Comparison of ENCODE assay signal across 22 cellular contexts in genomic region chr4:135319685-135320084, GRCh38.
DNase-seq lines count a peak whose midpoint lies in the region; ATAC-seq, FAIRE-seq and TF ChIP-seq lines count a peak whose summit lies in the region.
"Had no signal": no experiment of that assay in that cellular context is flagged by ENCODE, and none has a peak within 500 bp of the region (broad histone marks: within the 10 kb centered on the region; RNA-seq: fewer than 3 reads in every experiment).

No MANE protein-coding gene starts in this region.

- no peak overlapping the region for H3K18ac ChIP-seq in mesendoderm (ENCODE audit: low read length)

- H3K27me3 ChIP-seq in GM23338 (ENCODE audit: insufficient read depth): no peaks in the 10 kb centered on the region
- H3K27me3 ChIP-seq in NT2/D1 (ENCODE audit: insufficient read depth, insufficient read length): no peaks in the 10 kb centered on the region
- no peaks in the 10 kb centered on the region for H3K27me3 ChIP-seq in mesendoderm (ENCODE audit: insufficient read depth, low read length, poor library complexity)
- H3K27me3 ChIP-seq: gastroesophageal sphincter had no signal

- no peak overlapping the region for H3K4me2 ChIP-seq in GM23338
- no peak overlapping the region for H3K4me2 ChIP-seq in mesendoderm (ENCODE audit: low read length)

- H3K79me1 ChIP-seq in mesendoderm (ENCODE audit: low read length): no peaks in the 10 kb centered on the region

- H4K5ac ChIP-seq in mesendoderm (ENCODE audit: low read length): no peak overlapping the region

- H3K23ac ChIP-seq in mesendoderm (ENCODE audit: low read length): no peak overlapping the region

- H3K9me3 Mint-ChIP-seq in GM23338: peaks cover 13% of the 10 kb centered on the region; the same call in 2 of the 3 replicates
- H3K9me3 Mint-ChIP-seq in endothelial cell (ENCODE audit: unreplicated experiment): no peaks in the 10 kb centered on the region

- no peak overlapping the region for H2AK5ac ChIP-seq in mesendoderm (ENCODE audit: low read length)

- H3K79me2 ChIP-seq in GM23338 (replicated peaks; ENCODE audit: insufficient read depth) (no peaks in the 10 kb centered on the region), mesendoderm (ENCODE audit: control insufficient read depth, insufficient read depth, low read length) (no peaks in the 10 kb centered on the region)

- H2AFZ ChIP-seq in GM23338: peak overlapping the region; percentile 75; the same call in 1 of the 2 replicates

- no CpG with 5 or more reads among the region's 2 CpGs for WGBS in mesendoderm (ENCODE audit: extremely low coverage, insufficient coverage, low lambda C conversion rate)

- no peak overlapping the region for H2BK5ac ChIP-seq in mesendoderm (ENCODE audit: low read length)

- no peaks in the 10 kb centered on the region for H3K9me3 ChIP-seq in NT2/D1 (ENCODE audit: insufficient read depth, low read length)

- H3K4me1 ChIP-seq in GM23338 (ENCODE audit: insufficient read depth): no peaks in the 10 kb centered on the region
- H3K4me1 ChIP-seq in NT2/D1 (ENCODE audit: insufficient read depth, insufficient read length): no peaks in the 10 kb centered on the region
- no peaks in the 10 kb centered on the region for H3K4me1 ChIP-seq in mesendoderm (ENCODE audit: control insufficient read depth, low read depth, low read length)
- H3K4me1 ChIP-seq: gastroesophageal sphincter, left ventricle myocardium inferior had no signal

- H4K8ac ChIP-seq in mesendoderm (ENCODE audit: low read depth, low read length): no peak overlapping the region

- no peaks in the 10 kb centered on the region for H3K27me3 Mint-ChIP-seq in GM23338 (ENCODE audit: insufficient read depth, low read depth, poor library complexity)
- H3K27me3 Mint-ChIP-seq in endothelial cell (ENCODE audit: unreplicated experiment): peaks cover 2% of the 10 kb centered on the region
- H3K27me3 Mint-ChIP-seq: activated naive CD8-positive, alpha-beta T cell; brain; CD8-positive, alpha-beta memory T cell; dendritic cell treated with granulocyte-macrophage colony-stimulating factor and Interleukin-4, amounts not matched to agents 40 ng/mL and 50 ng/mL, for 4 days had no signal

- H3K9me2 ChIP-seq in GM23338 (ENCODE audit: insufficient read depth): 0 out of 2 replicates have a peak, but pooled peaks cover 9% of the 10 kb centered on the region

- H2BK120ac ChIP-seq in mesendoderm (ENCODE audit: low read depth, low read length): no peak overlapping the region

- no peak for FAIRE-seq in urothelium cell line (lab: Jason Lieb, UNC)

- TF ChIP-seq CTCF in GM23338 (conservative IDR thresholded peaks at IDR 0.05; ENCODE audit: low read depth in 2 of 2) (peak; percentile 39 to 60), choroid plexus epithelial cell (conservative IDR thresholded peaks at IDR 0.05; ENCODE audit: low read depth, low read length) (peak; percentile 29), GM20000 (IDR thresholded peaks at IDR 0.05; ENCODE audit: extremely low read depth, missing control alignments) (no peak), endothelial cell (IDR thresholded peaks at IDR 0.05; ENCODE audit: unreplicated experiment) (no peak)

- no peaks in the 10 kb centered on the region for H4K20me1 ChIP-seq in GM23338 (replicated peaks; ENCODE audit: insufficient read depth)

- H3K27ac ChIP-seq in GM23338 (ENCODE audit: low read depth): no peak overlapping the region
- no peak overlapping the region for H3K27ac ChIP-seq in mesendoderm (ENCODE audit: low read depth, low read length)
- H3K27ac ChIP-seq: gastroesophageal sphincter, left ventricle myocardium inferior had no signal

- DNase-seq in GM23338 (ENCODE audit: low spot score) (peak; percentile 45), NT2/D1 (ENCODE audit: low read depth, low spot score) (peak; percentile 5), choroid plexus epithelial cell (ENCODE audit: low read depth) (peak; percentile 27), mesendoderm (peak; percentile 75), urothelium cell line (ENCODE audit: low spot score) (no peak), GM20000 (ENCODE audit: low spot score) (no peak), endothelial cell (ENCODE audit: low spot score) (no peak), T1000 (lab: John Stamatoyannopoulos, UW) (no peak)
- DNase-seq: activated CD4-positive, alpha-beta T cell treated with anti-CD3 and anti-CD28 coated beads for 1 hour; CD8-positive, alpha-beta memory T cell; DMS79 treated with DMSO at 0.1 percent for 48 hours; erythroblast; left ventricle myocardium inferior; NCI-H1436; NCI-H2171 treated with DMSO at 0.1 percent for 48 hours; T-helper 9 cell had no signal

- ATAC-seq in GM23338: peak; percentile 66
- ATAC-seq: gastroesophageal sphincter, Panc1 had no signal

- H3K56ac ChIP-seq in mesendoderm (ENCODE audit: low read length): no peak overlapping the region

- H3K27ac Mint-ChIP-seq in GM23338 (0 out of 2 replicates have a peak overlapping the region, but pooled peaks have one; percentile 38), endothelial cell (ENCODE audit: unreplicated experiment) (no peak overlapping the region)
- H3K27ac Mint-ChIP-seq: activated naive CD8-positive, alpha-beta T cell; activated T-helper 1 cell treated with anti-CD3 and anti-CD28 coated beads, Interleukin-12 subunit alpha, Interleukin-12 subunit beta, Interleukin-2, Interleukin-4 antibody, amounts not matched to agents 30 ng/mL and 10 ng/mL and 1 ng/mL, durations not matched to agents 14 hours and 24 hours and 36 hours; brain; CD8-positive, alpha-beta memory T cell; dendritic cell treated with granulocyte-macrophage colony-stimulating factor and Interleukin-4, amounts not matched to agents 40 ng/mL and 50 ng/mL, for 4 days had no signal

- H3K4me3 ChIP-seq in GM23338 (no peak overlapping the region), NT2/D1 (ENCODE audit: insufficient read length, low read depth) (no peak overlapping the region), choroid plexus epithelial cell (ENCODE audit: low read depth, low read length) (no peak overlapping the region), mesendoderm (ENCODE audit: low read length) (no peak overlapping the region)
- H3K4me3 ChIP-seq: gastroesophageal sphincter, left ventricle myocardium inferior had no signal

- H3F3A ChIP-seq in GM23338 (replicated peaks; ENCODE audit: low read depth): no peaks in the 10 kb centered on the region

- H3K36me3 Mint-ChIP-seq in GM23338 (ENCODE audit: low read depth): peaks cover 10% of the 10 kb centered on the region; the same call in 2 of the 3 replicates
- no peaks in the 10 kb centered on the region for H3K36me3 Mint-ChIP-seq in endothelial cell (ENCODE audit: low read depth, unreplicated experiment)
- H3K36me3 Mint-ChIP-seq: activated naive CD8-positive, alpha-beta T cell; brain; CD8-positive, alpha-beta memory T cell had no signal

- H3K4me1 Mint-ChIP-seq in GM23338: peaks cover 2% of the 10 kb centered on the region; the same call in 2 of the 3 replicates
- H3K4me1 Mint-ChIP-seq in endothelial cell (ENCODE audit: unreplicated experiment): no peaks in the 10 kb centered on the region
- H3K4me1 Mint-ChIP-seq: brain; CD8-positive, alpha-beta memory T cell had no signal

- H3K36me3 ChIP-seq in GM23338 (ENCODE audit: insufficient read depth) (no peaks in the 10 kb centered on the region), NT2/D1 (ENCODE audit: insufficient read depth, insufficient read length, low read length) (no peaks in the 10 kb centered on the region), mesendoderm (ENCODE audit: control insufficient read depth, insufficient read depth, low read length) (no peaks in the 10 kb centered on the region)
- H3K36me3 ChIP-seq: gastroesophageal sphincter, left ventricle myocardium inferior had no signal

- H3K9ac ChIP-seq in NT2/D1 (ENCODE audit: insufficient read length, low read depth) (no peak overlapping the region), mesendoderm (ENCODE audit: low read length) (no peak overlapping the region)

- no peak overlapping the region for H2BK15ac ChIP-seq in mesendoderm (replicated peaks; ENCODE audit: low read depth)

- H3K4ac ChIP-seq in mesendoderm (ENCODE audit: low read depth, low read length): no peak overlapping the region

- H3K4me3 Mint-ChIP-seq in GM23338: no peak overlapping the region
- no peak overlapping the region for H3K4me3 Mint-ChIP-seq in endothelial cell (ENCODE audit: unreplicated experiment)
- H3K4me3 Mint-ChIP-seq: activated naive CD8-positive, alpha-beta T cell; activated T-helper 1 cell treated with anti-CD3 and anti-CD28 coated beads, Interleukin-12 subunit alpha, Interleukin-12 subunit beta, Interleukin-2, Interleukin-4 antibody, amounts not matched to agents 30 ng/mL and 10 ng/mL and 1 ng/mL, durations not matched to agents 14 hours and 24 hours and 36 hours; brain; CD8-positive, alpha-beta memory T cell; dendritic cell treated with granulocyte-macrophage colony-stimulating factor and Interleukin-4, amounts not matched to agents 40 ng/mL and 50 ng/mL, for 4 days had no signal

TF ChIP-seq in GM23338, 12 proteins besides CTCF, POLR2A, EP300 and RAD21 (continues in another document):
- no peak for TF ChIP-seq CREB1 (CRISPR knock-in tag; IDR thresholded peaks at IDR 0.05; ENCODE audit: low read depth)
- TF ChIP-seq NANOG (IDR thresholded peaks at IDR 0.05; ENCODE audit: borderline replicate concordance): no peak
- no peak for TF ChIP-seq JUNB (IDR thresholded peaks at IDR 0.05; ENCODE audit: unreplicated experiment)
- no peak for TF ChIP-seq EZH2 (IDR thresholded peaks at IDR 0.05; ENCODE audit: low read depth, unreplicated experiment)
- TF ChIP-seq EZH2phosphoT487 (IDR thresholded peaks at IDR 0.05; ENCODE audit: unreplicated experiment): no peak

Comparison
In these comparisons a context has a peak if more than half of its experiments do, and no peak if none do; other contexts are left out.
1. DNase-seq: peak in GM23338 (single experiment), NT2/D1 (single experiment), choroid plexus epithelial cell (single experiment) and mesendoderm (single experiment); none in urothelium cell line (single experiment), GM20000 (single experiment), endothelial cell (single experiment) and T1000 (single experiment).
2. CTCF ChIP-seq: peak in GM23338 (2 of 2) and choroid plexus epithelial cell (single experiment); none in GM20000 (single experiment) and endothelial cell (single experiment).